In genomic region chr13:27252467-27252866, GRCh38 we compare ENCODE assay signal across 7 cellular contexts. TPM values are rescaled to one million over a fixed set of nuclear protein-coding genes. Genes with fewer than 3 reads are reported as not detected.
A peak's percentile ranks its signal among the peaks of the same experiment; 100 is the strongest.
DNase-seq lines count a peak whose midpoint lies in the region; ATAC-seq and TF ChIP-seq lines count a peak whose summit lies in the region.

No MANE protein-coding gene starts in this region.

- intact Hi-C loops in HCT116 (cut with micrococcal nuclease), result loop anchor here (2.0 to 5.0 kb wide), 2 partner anchors 86 to 210 kb away; no protein-coding TSS in a partner anchor
- intact Hi-C loops in activated CD4-positive, alpha-beta memory T cell treated with anti-CD3 and anti-CD28 coated beads for 36 hours (cut with micrococcal nuclease), result loop anchor here (5.0 kb wide), 2 partner anchors 105 to 885 kb away; partner anchors contain the start of gene PAN3
- intact Hi-C loops in spleen (cut with DNase I; ENCODE audit: low total_unique reads), result no loop called here

- no peaks in the 10 kb centered on the region for H3K9me2 ChIP-seq in HCT116 (ENCODE audit: insufficient read depth)

- H3K4me3 ChIP-seq in HCT116 (replicated peaks in 1 of 2; ENCODE audit: low read depth in 1 of 2, low read length in 2 of 2) (peak overlapping the region; percentile 86 to 96), iPS DF 6.9 (ENCODE audit: low read length) (peak overlapping the region; percentile 68; the same call in 1 of the 2 replicates), spleen (peak overlapping the region; percentile 69 to 96 (median 87))

- no peaks in the 10 kb centered on the region for H3K9me3 ChIP-seq in HCT116 (ENCODE audit: control insufficient read depth in 1 of 2, insufficient read depth in 1 of 2, low read depth in 1 of 2, low read length in 2 of 2)
- H3K9me3 ChIP-seq in iPS DF 6.9 (ENCODE audit: control insufficient read depth, insufficient read depth, low read length), result no peaks in the 10 kb centered on the region
- no peaks in the 10 kb centered on the region for H3K9me3 ChIP-seq in spleen

- RAD21 ChIA-PET in HCT116 (lab: Charles Lee; ENCODE audit: low non-redundant PET in 1 of 2, low total read pairs in 2 of 2, uncharacterized antibody in 2 of 2, unreplicated experiment in 2 of 2), result no interaction called here

- H4K20me1 ChIP-seq in HCT116 (ENCODE audit: insufficient read depth), result peaks cover 11% of the 10 kb centered on the region; the same call in 1 of the 2 replicates

- H3K9me3 Mint-ChIP-seq in activated CD4-positive, alpha-beta memory T cell treated with anti-CD3 and anti-CD28 coated beads for 36 hours, result no peaks in the 10 kb centered on the region

- peaks cover 82% of the 10 kb centered on the region for H3K79me2 ChIP-seq in HCT116 (ENCODE audit: insufficient read depth, low read length)

- peak overlapping the region; percentile 95 for H3K27ac Mint-ChIP-seq in activated CD4-positive, alpha-beta memory T cell treated with anti-CD3 and anti-CD28 coated beads for 36 hours

- CTCF ChIA-PET in HCT116 (lab: Charles Lee) (no interaction called here), RWPE1 (lab: Yijun Ruan, JAX) (no interaction called here)
- CTCF ChIA-PET in activated CD4-positive, alpha-beta memory T cell treated with anti-CD3 and anti-CD28 coated beads for 36 hours (lab: Charles Lee), result interaction anchor here (1.0 kb wide), 2 partner anchors 18 to 121 kb away, joined by 3 to 4 read pairs; partner anchors contain the start of gene RASL11A

- peaks cover 51% of the 10 kb centered on the region for H3K4me1 Mint-ChIP-seq in activated CD4-positive, alpha-beta memory T cell treated with anti-CD3 and anti-CD28 coated beads for 36 hours (ENCODE audit: low read depth)

- H3K36me3 Mint-ChIP-seq in activated CD4-positive, alpha-beta memory T cell treated with anti-CD3 and anti-CD28 coated beads for 36 hours, result peaks cover 55% of the 10 kb centered on the region

- no peak overlapping the region for H2AFZ ChIP-seq in HCT116 (ENCODE audit: low read depth, low read length, poor library complexity, severe bottlenecking)

- POLR2A ChIA-PET in HCT116 (lab: Charles Lee) (no interaction called here), RWPE1 (lab: Yijun Ruan, JAX; ENCODE audit: low non-redundant PET) (no interaction called here)
- POLR2A ChIA-PET in activated CD4-positive, alpha-beta memory T cell treated with anti-CD3 and anti-CD28 coated beads for 36 hours (lab: Charles Lee), result interaction anchor here (0.5 to 1.9 kb wide), 5 partner anchors 10 to 194 kb away, joined by 3 to 10 read pairs (median 4); no protein-coding TSS in a partner anchor

- ATAC-seq in HCT116, result no peak

- no peaks in the 10 kb centered on the region for H3K27me3 Mint-ChIP-seq in activated CD4-positive, alpha-beta memory T cell treated with anti-CD3 and anti-CD28 coated beads for 36 hours

- H3K36me3 ChIP-seq in HCT116 (ENCODE audit: control insufficient read depth in 1 of 2, insufficient read depth in 2 of 2, low read length in 2 of 2) (peaks cover 31 to 49% of the 10 kb centered on the region in 2 experiments), iPS DF 6.9 (ENCODE audit: control insufficient read depth, insufficient read depth, low read length) (peaks cover 17% of the 10 kb centered on the region; the same call in 1 of the 2 replicates), spleen (peaks cover 0 to 43% (median 35%) of the 10 kb centered on the region in 6 donors)

- no peak for TF ChIP-seq RAD21 in HCT116 (IDR thresholded peaks at IDR 0.05; ENCODE audit: low read depth)

- H3K27me3 ChIP-seq in HCT116 (ENCODE audit: insufficient read depth, low read length), result no peaks in the 10 kb centered on the region
- H3K27me3 ChIP-seq in iPS DF 6.9 (ENCODE audit: control insufficient read depth, insufficient read depth, low read length), result no peaks in the 10 kb centered on the region
- no peaks in the 10 kb centered on the region for H3K27me3 ChIP-seq in spleen (replicated peaks in 1 of 7)

- TF ChIP-seq POLR2A in HCT116 (IDR thresholded peaks at IDR 0.05; ENCODE audit: borderline replicate concordance, extremely low read depth, insufficient read depth, insufficient read length) (no peak), spleen (IDR thresholded peaks at IDR 0.05) (no peak)

- peak overlapping the region; percentile 99 for H3K9ac ChIP-seq in HCT116 (ENCODE audit: low read length)

- DNase-seq in HCT116 (ENCODE audit: low read depth, low spot score) (no peak), iPS DF 6.9 (ENCODE audit: low read depth, low spot score) (no peak), spleen (no peak), RWPE1 (ENCODE audit: low spot score) (no peak), NCI-H1092 (lab: John Stamatoyannopoulos, UW) (no peak)
- DNase-seq in activated CD4-positive, alpha-beta memory T cell treated with anti-CD3 and anti-CD28 coated beads for 36 hours, result no peak
- no peak for DNase-seq in stimulated activated CD4-positive, alpha-beta T cell treated with anti-CD3 and anti-CD28 coated beads, Interleukin-4, amount 100 ng/mL, for 24 hours

- no peak for TF ChIP-seq CTCF in HCT116 (IDR thresholded peaks at IDR 0.05 in 2 of 3, conservative IDR thresholded peaks at IDR 0.05 in 1 of 3; ENCODE audit: borderline replicate concordance in 1 of 3, insufficient read depth in 1 of 3, low read depth in 2 of 3, low read length in 2 of 3)
- TF ChIP-seq CTCF in spleen (IDR thresholded peaks at IDR 0.05 in 8 of 11, conservative IDR thresholded peaks at IDR 0.05 in 3 of 11), result no peak
- TF ChIP-seq CTCF in RWPE1 (conservative IDR thresholded peaks at IDR 0.05; ENCODE audit: low read depth), result no peak

- peak overlapping the region; percentile 96 for H3K27ac ChIP-seq in HCT116 (ENCODE audit: low read depth, low read length)
- no peak overlapping the region for H3K27ac ChIP-seq in iPS DF 6.9 (ENCODE audit: low read length)
- peak overlapping the region; percentile 96 to 98 (median 97) for H3K27ac ChIP-seq in spleen
- H3K27ac ChIP-seq in RWPE1, result no peak overlapping the region

- BruUV-seq in HCT116 (replicated peaks; lab: Mats Ljungman, UMichigan), result no TSS peak

- peak overlapping the region; percentile 94 for H3K4me3 Mint-ChIP-seq in activated CD4-positive, alpha-beta memory T cell treated with anti-CD3 and anti-CD28 coated beads for 36 hours

- H3K4me1 ChIP-seq in HCT116 (ENCODE audit: control insufficient read depth in 1 of 2, insufficient read depth in 2 of 2, low read length in 2 of 2) (peaks cover 13 to 22% of the 10 kb centered on the region in 2 experiments; a peak in 3 of 4 replicates), iPS DF 6.9 (ENCODE audit: control insufficient read depth, insufficient read depth, low read length) (no peaks in the 10 kb centered on the region), spleen (peaks cover 28 to 64% (median 50%) of the 10 kb centered on the region in 6 donors)

- peak overlapping the region; percentile 93 for H3K4me2 ChIP-seq in HCT116 (ENCODE audit: low read length)

TF ChIP-seq in HCT116, 20 proteins besides CTCF, POLR2A, EP300 and RAD21 (continues in another document):
- TF ChIP-seq ZNF274 (IDR thresholded peaks at IDR 0.05; ENCODE audit: low read depth, low read length), result no peak
- no peak for TF ChIP-seq ATF3 (IDR thresholded peaks at IDR 0.05)
- TF ChIP-seq REST (IDR thresholded peaks at IDR 0.05; ENCODE audit: low read depth), result no peak
- no peak for TF ChIP-seq SIN3A (IDR thresholded peaks at IDR 0.05; ENCODE audit: low read depth)

RNA-seq across cellular contexts. Expression of gene RPL21, which starts 1.1 kb away (rescaled TPM):
- total RNA-seq in HCT116 (2021; ENCODE audit: unreplicated experiment) (915 TPM), spleen (1,000 to 10,000 TPM in 4 of 7 donors, 100 to 1,000 TPM in 3; 876 to 1,232 (median 1,007) TPM)
- polyA plus RNA-seq in HCT116 (2012), result 810 and 999 TPM in 2 replicates
- total RNA-seq in activated CD4-positive, alpha-beta memory T cell treated with anti-CD3 and anti-CD28 coated beads for 36 hours, result 1,000 to 10,000 TPM; 1,539 to 1,545 TPM
- polyA plus RNA-seq in spleen, result 1,000 to 10,000 TPM; 1,699 to 2,187 (median 1,787) TPM

RNA-seq across cellular contexts. Expression of gene RASL11A, which starts 18.2 kb away (rescaled TPM):
- total RNA-seq in HCT116 (2021; ENCODE audit: unreplicated experiment), result 5.0 TPM
- 4.2 and 5.3 TPM in 2 replicates for polyA plus RNA-seq in HCT116 (2012)
- total RNA-seq in activated CD4-positive, alpha-beta memory T cell treated with anti-CD3 and anti-CD28 coated beads for 36 hours, result 1 to 10 TPM; 4.8 to 6.8 TPM
- 10 to 100 TPM in 5 of 7 donors, 1 to 10 TPM in 2; 9.2 to 37.9 (median 16.1) TPM for total RNA-seq in spleen
- polyA plus RNA-seq in spleen, result 10 to 100 TPM in 2 of 3 donors, 1 to 10 TPM in 1; 6.7 to 29.8 (median 11.2) TPM

Comparison
In these comparisons a context has a peak if more than half of its experiments do, and no peak if none do; other contexts are left out.
1. H3K27ac ChIP-seq: peak in HCT116 (single experiment) and spleen (8 of 8); none in iPS DF 6.9 (single experiment) and RWPE1 (single experiment).
2. Peak in every context shown above with its lines, with median percentiles within 50 percentile points of each other: H3K4me3 ChIP-seq.